Comparison of ENCODE assay signal across 20 cellular contexts in the genomic region with DNA sequence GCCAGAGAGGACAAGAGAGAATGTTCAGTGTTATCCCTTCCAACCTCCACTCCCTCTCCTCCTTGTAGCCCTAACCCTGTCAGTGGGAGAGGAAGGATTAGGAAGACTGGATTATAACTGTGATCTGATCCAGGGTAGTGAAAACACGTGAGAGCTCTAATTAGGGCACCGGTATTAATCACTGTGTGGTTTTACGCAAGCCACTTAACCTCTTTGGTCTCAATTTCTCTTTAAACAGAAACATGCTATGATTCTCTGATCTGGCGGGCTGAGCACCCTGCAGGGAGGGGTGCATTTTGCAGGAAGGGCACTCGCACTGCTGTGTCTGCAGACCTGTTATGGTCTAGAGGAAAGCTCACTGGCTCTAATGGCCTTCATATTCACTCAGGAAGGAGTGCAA. TPM values are rescaled to one million over a fixed set of nuclear protein-coding genes. Genes with fewer than 3 reads are reported as not detected.
DNase-seq lines count a peak whose midpoint lies in the region; ATAC-seq, FAIRE-seq and TF ChIP-seq lines count a peak whose summit lies in the region.
"Had no signal": no experiment of that assay in that cellular context is flagged by ENCODE, and none has a peak within 500 bp of the region (broad histone marks: within the 10 kb centered on the region; RNA-seq: fewer than 3 reads in every experiment).

No MANE protein-coding gene starts in this region.

- no peak overlapping the region for H3K23ac ChIP-seq in mesenchymal stem cell (ENCODE audit: low read length in 2 of 2)

- H2BK120ac ChIP-seq in mesenchymal stem cell (ENCODE audit: low read depth, low read length), result no peak overlapping the region

- BruUV-seq in mammary epithelial cell (replicated peaks; lab: Mats Ljungman, UMichigan), result no TSS peak

- dilution Hi-C loops in mammary epithelial cell (cut with HindIII; ENCODE audit: low sequenced_read_pairs), result no loop called here

- no peak overlapping the region for H4K91ac ChIP-seq in mesenchymal stem cell (ENCODE audit: low read length)

- no peak overlapping the region for H2BK12ac ChIP-seq in mesenchymal stem cell (ENCODE audit: low read length in 2 of 2)

- no peak overlapping the region for H2AFZ ChIP-seq in mammary epithelial cell (ENCODE audit: low read depth, low read length)
- H2AFZ ChIP-seq in mesenchymal stem cell (ENCODE audit: low read depth, low read length), result no peak overlapping the region

- no peak overlapping the region for H3K4me3 Mint-ChIP-seq in WTC11
- H3K4me3 Mint-ChIP-seq: activated T-cell treated with anti-CD3 and anti-CD28 coated beads, Interleukin-2, amount 50 U/mL, for 72 hours; stimulated activated naive CD8-positive, alpha-beta T cell treated with anti-CD3 and anti-CD28 coated beads, Interleukin-15, amount 100 ng/mL, for 72 hours had no signal

- peaks cover 47% of the 10 kb centered on the region for H3K79me2 ChIP-seq in mammary epithelial cell (ENCODE audit: insufficient read depth, low read length)

- H3K27me3 Mint-ChIP-seq in WTC11 (ENCODE audit: low read depth), result no peaks in the 10 kb centered on the region
- H3K27me3 Mint-ChIP-seq: stimulated activated naive CD8-positive, alpha-beta T cell treated with anti-CD3 and anti-CD28 coated beads, Interleukin-15, amount 100 ng/mL, for 72 hours had no signal

- intact Hi-C loops in breast epithelium (cut with DNase I; ENCODE audit: low total_unique reads) (no loop called here), mammary epithelial cell (cut with micrococcal nuclease) (no loop called here)

- H3K27ac Mint-ChIP-seq in WTC11, result peak overlapping the region; percentile 46; the same call in 1 of the 2 replicates

- TF ChIP-seq POLR2A in breast epithelium (IDR thresholded peaks at IDR 0.05), result no peak

- no peaks in the 10 kb centered on the region for H3K36me3 ChIP-seq in breast epithelium
- H3K36me3 ChIP-seq in mammary epithelial cell (ENCODE audit: insufficient read depth, low read length), result peaks cover 27% of the 10 kb centered on the region
- peaks cover 67 to 93% of the 10 kb centered on the region in 2 experiments for H3K36me3 ChIP-seq in mesenchymal stem cell (ENCODE audit: control insufficient read depth in 1 of 2, insufficient read depth in 2 of 2, low read depth in 1 of 2, low read length in 2 of 2)
- peaks cover 58% of the 10 kb centered on the region for H3K36me3 ChIP-seq in HAP-1 (replicated peaks)

- no peak for FAIRE-seq in GM19239 (lab: Jason Lieb, UNC)
- FAIRE-seq: GM12878 had no signal

- H4K20me1 ChIP-seq in mammary epithelial cell (ENCODE audit: insufficient read depth, low read length), result no peaks in the 10 kb centered on the region

- H3K4me1 ChIP-seq in breast epithelium, result peaks cover 0 to 3% of the 10 kb centered on the region in 2 donors
- peaks cover 14% of the 10 kb centered on the region for H3K4me1 ChIP-seq in mammary epithelial cell (ENCODE audit: insufficient read depth, low read length)
- peaks cover 5% of the 10 kb centered on the region for H3K4me1 ChIP-seq in mesenchymal stem cell (ENCODE audit: control insufficient read depth, insufficient read depth, low read depth, low read length)
- peaks cover 19% of the 10 kb centered on the region for H3K4me1 ChIP-seq in HAP-1

- H3K4ac ChIP-seq in mesenchymal stem cell (ENCODE audit: low read depth in 1 of 2, low read length in 2 of 2), result no peak overlapping the region

- H3K79me1 ChIP-seq in mesenchymal stem cell (replicated peaks; ENCODE audit: low read length, poor library complexity, severe bottlenecking), result peaks cover 30% of the 10 kb centered on the region

- H3K9me3 Mint-ChIP-seq in WTC11, result peaks cover 8% of the 10 kb centered on the region; the same call in 1 of the 2 replicates
- H3K9me3 Mint-ChIP-seq: activated T-cell treated with anti-CD3 and anti-CD28 coated beads, Interleukin-2, amount 50 U/mL, for 72 hours; stimulated activated naive CD8-positive, alpha-beta T cell treated with anti-CD3 and anti-CD28 coated beads, Interleukin-15, amount 100 ng/mL, for 72 hours had no signal

- CTCF ChIA-PET in mammary epithelial cell (lab: Charles Lee; ENCODE audit: low non-redundant PET), result no interaction called here
- CTCF ChIA-PET in WTC11 (lab: Charles Lee), result interaction anchor here (0.5 kb wide), 1 partner anchor 221 kb away, joined by 3 read pairs; no protein-coding TSS in a partner anchor

- H3K36me3 Mint-ChIP-seq in WTC11, result peaks cover 59% of the 10 kb centered on the region

- H3K9me3 ChIP-seq in breast epithelium (no peaks in the 10 kb centered on the region), mammary epithelial cell (replicated peaks; ENCODE audit: insufficient read depth, low read length) (no peaks in the 10 kb centered on the region), mesenchymal stem cell (ENCODE audit: control insufficient read depth, low read length) (no peaks in the 10 kb centered on the region), HAP-1 (no peaks in the 10 kb centered on the region)
- H3K9me3 ChIP-seq: left lung, SJSA1 had no signal

- H3K27ac ChIP-seq in breast epithelium, result peak overlapping the region; percentile 23 to 43
- no peak overlapping the region for H3K27ac ChIP-seq in mammary epithelial cell (ENCODE audit: insufficient read depth, low read depth, low read length)
- H3K27ac ChIP-seq in mesenchymal stem cell (ENCODE audit: low read length, poor library complexity, severe bottlenecking), result no peak overlapping the region
- H3K27ac ChIP-seq: foreskin keratinocyte, left lung, SJSA1 had no signal

- H3K4me3 ChIP-seq in breast epithelium, result no peak overlapping the region
- H3K4me3 ChIP-seq in mammary epithelial cell (replicated peaks in 1 of 3; ENCODE audit: insufficient read depth in 1 of 3, low read depth in 2 of 3, low read length in 3 of 3), result no peak overlapping the region
- no peak overlapping the region for H3K4me3 ChIP-seq in mesenchymal stem cell (ENCODE audit: insufficient read depth in 1 of 2, low read depth in 1 of 2, low read length in 2 of 2)
- no peak overlapping the region for H3K4me3 ChIP-seq in HAP-1
- H3K4me3 ChIP-seq: GM12878, left lung, SJSA1 had no signal

- no peak overlapping the region for H3K14ac ChIP-seq in mesenchymal stem cell (ENCODE audit: low read length in 2 of 2)

- TF ChIP-seq CTCF in breast epithelium (IDR thresholded peaks at IDR 0.05) (no peak), mammary epithelial cell (conservative IDR thresholded peaks at IDR 0.05 in 1 of 2, IDR thresholded peaks at IDR 0.05 in 1 of 2; ENCODE audit: extremely low read depth in 1 of 2, insufficient read depth in 1 of 2, low read depth in 1 of 2, low read length in 2 of 2) (no peak), WTC11 (IDR thresholded peaks at IDR 0.05) (no peak)

- H3K9ac ChIP-seq in mammary epithelial cell (ENCODE audit: insufficient read depth, low read length) (no peak overlapping the region), mesenchymal stem cell (ENCODE audit: low read length) (peak overlapping the region; percentile 58)

- ATAC-seq in WTC11 (no peak), HG03571 (IDR thresholded peaks at IDR 0.05; ENCODE audit: unreplicated experiment) (no peak)
- ATAC-seq: foreskin keratinocyte; GM12878; left lung; stimulated activated naive CD8-positive, alpha-beta T cell treated with anti-CD3 and anti-CD28 coated beads, Interleukin-15, amount 100 ng/mL, for 72 hours had no signal

- DNase-seq in breast epithelium (ENCODE audit: low spot score in 2 of 2) (no peak), mammary epithelial cell (no peak), WTC11 (ENCODE audit: low spot score) (no peak), mesenchymal stem cell (no peak), HAP-1 (ENCODE audit: low spot score in 2 of 2) (no peak), GM19239 (ENCODE audit: insufficient read length, low spot score) (no peak), DMS153 (lab: John Stamatoyannopoulos, UW) (no peak)
- DNase-seq: activated CD4-positive, alpha-beta T cell treated with anti-CD3 and anti-CD28 coated beads for 48 hours; activated T-cell treated with anti-CD3 and anti-CD28 coated beads, Interleukin-2, amount 50 U/mL, for 72 hours; cerebellar nuclear complex; foreskin keratinocyte; Karpas-422; left lung; NCI-H1694; stimulated activated CD4-positive, alpha-beta T cell treated with anti-CD3 and anti-CD28 coated beads, Interleukin-12 subunit alpha, Interleukin-12 subunit beta, amount 100 ng/mL, for 4 hours; stimulated activated naive CD8-positive, alpha-beta T cell treated with anti-CD3 and anti-CD28 coated beads, Interleukin-15, amount 100 ng/mL, for 72 hours; T1000 had no signal

- no peak overlapping the region for H3K18ac ChIP-seq in mesenchymal stem cell (ENCODE audit: low read depth in 1 of 2, low read length in 2 of 2)

- H2BK5ac ChIP-seq in mesenchymal stem cell (ENCODE audit: low read depth, low read length, poor library complexity, severe bottlenecking), result no peak overlapping the region

- no peak overlapping the region for H4K8ac ChIP-seq in mesenchymal stem cell (ENCODE audit: low read length)

- H2BK15ac ChIP-seq in mesenchymal stem cell (ENCODE audit: low read depth, poor library complexity, severe bottlenecking), result no peak overlapping the region

- H3K4me1 Mint-ChIP-seq in WTC11, result peaks cover 46% of the 10 kb centered on the region

- POLR2A ChIA-PET in WTC11 (lab: Charles Lee), result interaction anchor here (1.0 kb wide), 1 partner anchor 138 kb away, joined by 4 read pairs; no protein-coding TSS in a partner anchor

- no peak overlapping the region for H2AK5ac ChIP-seq in mesenchymal stem cell (ENCODE audit: low read length, severe bottlenecking)

- in situ Hi-C loops in mammary epithelial cell (cut with MboI; ENCODE audit: low sequenced_read_pairs in 2 of 2), result loop anchor here (10.0 to 25.0 kb wide), 3 partner anchors 111 to 457 kb away; no protein-coding TSS in a partner anchor
- in situ Hi-C loops in HAP-1 (cut with MboI; ENCODE audit: low sequenced_read_pairs), result loop anchor here (10.0 kb wide), 1 partner anchor 111 kb away; no protein-coding TSS in a partner anchor

- WGBS in mammary epithelial cell (ENCODE audit: low coverage, missing lambda C conversion rate), result 89% methylated on average over 5 of the region's 5 CpGs
- 90% methylated on average over 5 of the region's 5 CpGs for WGBS in mesenchymal stem cell

- H3K4me2 ChIP-seq in mammary epithelial cell (ENCODE audit: insufficient read depth, low read depth, low read length) (no peak overlapping the region), mesenchymal stem cell (ENCODE audit: low read length, poor library complexity, severe bottlenecking) (no peak overlapping the region)

- H3K27me3 ChIP-seq in breast epithelium, result no peaks in the 10 kb centered on the region
- no peaks in the 10 kb centered on the region for H3K27me3 ChIP-seq in mammary epithelial cell (ENCODE audit: insufficient read depth, low read length)
- H3K27me3 ChIP-seq in mesenchymal stem cell (ENCODE audit: control insufficient read depth in 1 of 2, insufficient read depth in 1 of 2, low read length in 2 of 2), result no peaks in the 10 kb centered on the region
- H3K27me3 ChIP-seq in HAP-1 (ENCODE audit: low read depth), result no peaks in the 10 kb centered on the region
- H3K27me3 ChIP-seq: foreskin keratinocyte, left lung, SJSA1 had no signal

RNA-seq across cellular contexts. Expression of gene RPL27A, which starts 11.5 kb away (rescaled TPM):
- total RNA-seq in breast epithelium (1,000 to 10,000 TPM in 2 of 3 donors, 100 to 1,000 TPM in 1; 907 to 1,119 (median 1,000) TPM), mammary epithelial cell (100 to 1,000 TPM; 473 to 864 TPM), WTC11 (2021) (1,103 to 1,198 TPM (median 1,179 TPM) in 3 replicates)
- 1,200 TPM for polyA plus RNA-seq in mammary epithelial cell
- 617 TPM for polyA minus RNA-seq in mammary epithelial cell
- polyA plus RNA-seq in mesenchymal stem cell (2013, experiment 1 of 2), result 1,998 TPM
- polyA plus RNA-seq in mesenchymal stem cell (2013, experiment 2 of 2), result 1,912 TPM

RNA-seq across cellular contexts. Expression of gene TRIM66, which starts 11.7 kb away (rescaled TPM):
- total RNA-seq in breast epithelium (10 to 100 TPM in 2 of 3 donors, 1 to 10 TPM in 1; 6.6 to 12.7 (median 11.5) TPM), mammary epithelial cell (10 to 100 TPM in 1 of 2 donors, 1 to 10 TPM in 1; 7.0 to 17.5 TPM), WTC11 (2021) (5.6 to 8.0 TPM (median 7.8 TPM) in 3 replicates)
- polyA plus RNA-seq in mammary epithelial cell, result 2.2 TPM
- polyA minus RNA-seq in mammary epithelial cell, result 8.9 TPM
- polyA plus RNA-seq in mesenchymal stem cell (2013, experiment 1 of 2), result 1.8 TPM
- 1.9 TPM for polyA plus RNA-seq in mesenchymal stem cell (2013, experiment 2 of 2)

Comparison
In these comparisons a context has a peak if more than half of its experiments do, and no peak if none do; other contexts are left out.
1. H3K27ac ChIP-seq: peak in breast epithelium (2 of 2); none in mammary epithelial cell (single experiment) and mesenchymal stem cell (single experiment).